15 cellular contexts compared by ENCODE assay signal in the genomic region with DNA sequence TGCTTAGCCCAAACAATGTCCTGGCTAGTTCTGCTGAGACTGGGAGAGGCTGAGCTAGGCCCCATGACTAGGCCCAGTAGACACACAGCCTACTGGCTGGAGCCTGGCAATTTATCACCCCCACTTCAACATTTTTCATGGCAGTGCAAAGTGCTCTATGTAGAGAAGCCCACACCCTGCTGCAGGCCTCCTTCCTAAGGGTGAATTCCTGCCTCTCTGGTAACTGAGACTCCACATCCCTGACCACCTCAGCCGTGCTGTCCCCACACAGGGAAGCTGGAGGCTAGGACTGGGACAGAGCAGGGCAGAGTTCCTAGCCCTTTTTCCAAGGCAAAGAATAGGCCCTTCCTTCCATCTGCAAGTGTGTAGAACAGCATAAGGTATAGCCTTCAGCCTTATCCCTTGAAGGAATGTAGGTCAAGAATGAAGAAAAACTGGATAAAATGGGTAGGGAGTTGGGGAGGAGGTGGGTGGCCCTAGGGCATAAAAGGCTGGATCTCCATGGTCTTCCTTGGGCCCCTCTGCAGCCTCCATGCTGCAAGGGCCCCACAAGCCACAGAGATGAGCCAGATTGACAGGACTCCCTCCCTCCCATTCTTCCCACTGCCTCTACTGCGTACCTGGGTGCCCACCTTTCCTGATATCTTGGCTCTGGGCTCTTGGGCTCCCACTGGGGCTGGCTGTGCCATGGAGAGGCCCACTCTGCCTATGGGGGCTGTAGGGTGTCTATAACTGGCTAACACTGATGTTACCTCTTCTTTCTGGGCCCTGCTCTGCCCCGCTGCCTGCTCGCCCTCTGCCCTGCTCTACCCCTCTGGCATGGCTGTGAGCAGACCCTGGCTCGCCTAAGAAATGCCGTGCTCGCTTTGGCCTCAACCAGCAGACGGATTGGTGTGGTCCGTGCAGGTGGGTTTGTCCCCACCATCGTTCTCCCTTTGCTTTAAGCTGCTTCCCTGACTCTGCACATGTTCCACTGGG. TPM values are rescaled to one million over a fixed set of nuclear protein-coding genes. Genes with fewer than 3 reads are reported as not detected.
DNase-seq lines count a peak whose midpoint lies in the region; ATAC-seq, FAIRE-seq and TF ChIP-seq lines count a peak whose summit lies in the region.
"Had no signal": no experiment of that assay in that cellular context is flagged by ENCODE, and none has a peak within 500 bp of the region (broad histone marks: within the 10 kb centered on the region; RNA-seq: fewer than 3 reads in every experiment).

No MANE protein-coding gene starts in this region.

- no peak overlapping the region for H3K27ac ChIP-seq in GM12878 (ENCODE audit: control insufficient read depth, insufficient read depth)
- peak overlapping the region; percentile 69 for H3K27ac ChIP-seq in neutrophil
- H3K27ac ChIP-seq: 22Rv1 had no signal

- no peak overlapping the region for H3K4me2 ChIP-seq in GM12878 (ENCODE audit: control insufficient read depth, insufficient read depth)

- H4K20me1 ChIP-seq in GM12878 (ENCODE audit: control insufficient read depth, insufficient read depth), result no peaks in the 10 kb centered on the region

- H3K4me3 Mint-ChIP-seq in T-helper 2 cell treated with Interferon-gamma antibody and Interleukin-4, amounts not matched to agents 5 μg/mL and 100 μg/mL, for 36 hours, result no peak overlapping the region
- H3K4me3 Mint-ChIP-seq: WTC11 had no signal

- peak overlapping the region; percentile 50 for H3K27ac Mint-ChIP-seq in T-helper 2 cell treated with Interferon-gamma antibody and Interleukin-4, amounts not matched to agents 5 μg/mL and 100 μg/mL, for 36 hours
- H3K27ac Mint-ChIP-seq: WTC11 had no signal

- TF ChIP-seq POLR2A in GM12892 (IDR thresholded peaks at IDR 0.05; ENCODE audit: low read depth, low read length) (peak; percentile 19; the same call in 1 of the 2 replicates), GM12878 (IDR thresholded peaks at IDR 0.05; ENCODE audit: low read depth, low read length) (peak; percentile 63)

- CTCF ChIA-PET in GM12878 (lab: Yijun Ruan, JAX), result interaction anchor here (0.7 to 24.1 kb wide), 7 partner anchors 11 to 443 kb away, joined by 3 to 792 read pairs (median 5); no protein-coding TSS in a partner anchor

- H3K27me3 Mint-ChIP-seq in T-helper 2 cell treated with Interferon-gamma antibody and Interleukin-4, amounts not matched to agents 5 μg/mL and 100 μg/mL, for 36 hours (ENCODE audit: low read depth), result no peaks in the 10 kb centered on the region

- H3K36me3 Mint-ChIP-seq in T-helper 2 cell treated with Interferon-gamma antibody and Interleukin-4, amounts not matched to agents 5 μg/mL and 100 μg/mL, for 36 hours (ENCODE audit: low read depth), result peaks cover 35% of the 10 kb centered on the region

- no TSS peak for BruUV-seq in GM12878 (replicated peaks; lab: Mats Ljungman, UMichigan)

- peaks cover 34 to 42% of the 10 kb centered on the region in 2 experiments for H3K36me3 ChIP-seq in GM12878 (ENCODE audit: control insufficient read depth in 2 of 2, insufficient read depth in 2 of 2, low read length in 1 of 2)
- H3K36me3 ChIP-seq in neutrophil, result peaks cover 18% of the 10 kb centered on the region

- no peak for FAIRE-seq in GM12892 (lab: Jason Lieb, UNC)
- no peak for FAIRE-seq in GM12878 (lab: Jason Lieb, UNC)

- peaks cover 5% of the 10 kb centered on the region for H3K79me2 ChIP-seq in GM12878 (ENCODE audit: control insufficient read depth, insufficient read depth, low read length)

- POLR2A ChIA-PET in GM12878 (lab: Charles Lee), result interaction anchor here (1.1 to 11.0 kb wide), 4 partner anchors 12 to 114 kb away, joined by 3 to 102 read pairs (median 5); no protein-coding TSS in a partner anchor

- H2AFZ ChIP-seq in GM12878 (ENCODE audit: control insufficient read depth, low read depth, low read length), result no peak overlapping the region

- H3K27me3 ChIP-seq in GM12878 (replicated peaks in 1 of 2; ENCODE audit: control insufficient read depth in 2 of 2, insufficient read depth in 2 of 2, low read length in 1 of 2), result no peaks in the 10 kb centered on the region
- no peaks in the 10 kb centered on the region for H3K27me3 ChIP-seq in neutrophil

- SMC1A ChIA-PET in GM12878 (lab: Charles Lee; ENCODE audit: uncharacterized antibody, unreplicated experiment), result interaction anchor here (0.7 to 21.6 kb wide), 5 partner anchors 12 to 105 kb away, joined by 3 to 441 read pairs (median 3); no protein-coding TSS in a partner anchor

- ATAC-seq in GM12878 (no peak), HG02840 (IDR thresholded peaks at IDR 0.05; ENCODE audit: low FRiP score, unreplicated experiment) (no peak), GM18909 (IDR thresholded peaks at IDR 0.05; ENCODE audit: poor library complexity, unreplicated experiment) (no peak)
- ATAC-seq: sciatic nerve, WTC11 had no signal

- intact Hi-C loops in GM12878 (cut with micrococcal nuclease; ENCODE audit: unreplicated experiment), result no loop called here

- DNase-seq in T-helper 2 cell treated with Interferon-gamma antibody and Interleukin-4, amounts not matched to agents 5 μg/mL and 100 μg/mL, for 36 hours (ENCODE audit: low spot score), result no peak
- DNase-seq in T-helper 2 cell, result no peak
- DNase-seq in GM12892 (ENCODE audit: insufficient read length), result no peak
- no peak for DNase-seq in GM12878 (ENCODE audit: low read depth, low spot score)
- DNase-seq in NCI-H128 (lab: John Stamatoyannopoulos, UW; ENCODE audit: unreplicated experiment), result no peak
- DNase-seq: activated gamma-delta T cell, H7, KBM-7, NCI-H1417 treated with DMSO at 0.1 percent for 48 hours had no signal

- H3K9me3 Mint-ChIP-seq in T-helper 2 cell treated with Interferon-gamma antibody and Interleukin-4, amounts not matched to agents 5 μg/mL and 100 μg/mL, for 36 hours, result no peaks in the 10 kb centered on the region
- H3K9me3 Mint-ChIP-seq: WTC11 had no signal

- in situ Hi-C loops in GM12878 (cut with MboI), result no loop called here

- H3K4me3 ChIP-seq in GM12878, result no peak overlapping the region
- H3K4me3 ChIP-seq in neutrophil (ENCODE audit: low read depth in 1 of 2, low read length in 1 of 2), result no peak overlapping the region

- TF ChIP-seq RAD21 in GM12878 (IDR thresholded peaks at IDR 0.05; ENCODE audit: insufficient read depth, low read depth, low read length), result no peak

- H3K9ac ChIP-seq in GM12878 (ENCODE audit: control insufficient read depth, insufficient read depth, low read length), result no peak overlapping the region

- no peak for TF ChIP-seq EP300 in GM12878 (IDR thresholded peaks at IDR 0.05; ENCODE audit: borderline replicate concordance in 1 of 2, control insufficient read depth in 1 of 2, low read depth in 2 of 2, low read length in 2 of 2)

- RAD21 ChIA-PET in GM12878 (lab: Charles Lee; ENCODE audit: unreplicated experiment), result interaction anchor here (0.9 to 12.6 kb wide), 8 partner anchors 10 to 103 kb away, joined by 3 to 200 read pairs (median 10); no protein-coding TSS in a partner anchor

- H3K4me1 ChIP-seq in GM12878 (ENCODE audit: control insufficient read depth, insufficient read depth, low read length), result peaks cover 21% of the 10 kb centered on the region
- peaks cover 49 to 53% of the 10 kb centered on the region in 2 experiments for H3K4me1 ChIP-seq in neutrophil (ENCODE audit: control insufficient read depth in 1 of 2, insufficient read depth in 1 of 2, low read depth in 1 of 2, low read length in 1 of 2)

- H3K9me3 ChIP-seq in GM12878 (replicated peaks; ENCODE audit: control insufficient read depth, insufficient read depth, low read length) (no peaks in the 10 kb centered on the region), neutrophil (no peaks in the 10 kb centered on the region)

- WGBS in GM12878 (ENCODE audit: insufficient coverage, insufficient replicate concordance, low lambda C conversion rate, missing lambda C conversion rate), result 93% methylated on average over 10 of the region's 10 CpGs

- peaks cover 14% of the 10 kb centered on the region for H3K4me1 Mint-ChIP-seq in T-helper 2 cell treated with Interferon-gamma antibody and Interleukin-4, amounts not matched to agents 5 μg/mL and 100 μg/mL, for 36 hours (ENCODE audit: low read depth)

- no peak for TF ChIP-seq CTCF in GM12878 (IDR thresholded peaks at IDR 0.05 in 2 of 3, conservative IDR thresholded peaks at IDR 0.05 in 1 of 3; ENCODE audit: control insufficient read depth in 2 of 3, extremely low read depth in 1 of 3, insufficient read depth in 1 of 3, low read depth in 3 of 3, low read length in 3 of 3)
- TF ChIP-seq CTCF in neutrophil (IDR thresholded peaks at IDR 0.05), result no peak

RNA-seq across cellular contexts. Expression of gene TCF7, which starts 29.8 kb away (rescaled TPM):
- 39.3 TPM for polyA plus RNA-seq in GM12892 (2012; ENCODE audit: missing spikeins)
- 344 and 364 TPM in 2 replicates for total RNA-seq in GM12878 (2013; cell fraction: nucleolus; rRNA removed)
- 19.6 and 21.6 TPM in 2 replicates for total RNA-seq in GM12878 (2014; rRNA removed)
- total RNA-seq in GM12878 (2014; rRNA removed; fragmentation: Illumina TruSeq; extraction: Trizol), result 23.3 and 24.0 TPM in 2 replicates
- 60.2 and 63.5 TPM in 2 replicates for total RNA-seq in GM12878 (2021)
- 26.0 TPM for polyA plus RNA-seq in GM12878 (2011; ENCODE audit: low read depth)
- polyA plus RNA-seq in GM12878 (2011; rRNA removed), result 20.5 and 34.6 TPM in 2 replicates
- 27.6 and 32.9 TPM in 2 replicates for polyA plus RNA-seq in GM12878 (2011; cell fraction: cytosol; rRNA removed)
- 62.1 and 64.0 TPM in 2 replicates for polyA plus RNA-seq in GM12878 (2011; cell fraction: nucleus; rRNA removed)
- polyA plus RNA-seq in GM12878 (2012), result 52.2 and 55.4 TPM in 2 replicates
- 44.1 and 59.3 TPM in 2 replicates for polyA plus RNA-seq in GM12878 (2014; fragmentation: Illumina TruSeq; extraction: Trizol)
- polyA plus RNA-seq in GM12878 (2014; fragmentation: Nextera tagmentation; extraction: Ambion mirVana), result 10 to 100 TPM in 1 of 2 experiments, 1 to 10 TPM in 1; 10.0 to 13.2 TPM
- polyA plus RNA-seq in GM12878 (2014; rRNA removed), result 29.0 and 37.6 TPM in 2 replicates
- 10 to 100 TPM; 22.7 to 23.2 TPM for polyA plus RNA-seq in GM12878 (2016; fragmentation: Nextera tagmentation; extraction: Ambion mirVana)
- 52.8 and 74.5 TPM in 2 replicates for polyA minus RNA-seq in GM12878 (2011; rRNA and poly(A)+ RNA removed)
- polyA minus RNA-seq in GM12878 (2011; cell fraction: cytosol; rRNA and poly(A)+ RNA removed), result 25.0 and 25.4 TPM in 2 replicates
- 60.7 and 103 TPM in 2 replicates for polyA minus RNA-seq in GM12878 (2011; cell fraction: nucleus; rRNA and poly(A)+ RNA removed)

RNA-seq across cellular contexts. Expression of gene SKP1, which starts 32.5 kb away (rescaled TPM):
- polyA plus RNA-seq in GM12892 (2012; ENCODE audit: missing spikeins), result 557 TPM
- total RNA-seq in GM12878 (2013; cell fraction: nucleolus; rRNA removed), result 141 and 142 TPM in 2 replicates
- total RNA-seq in GM12878 (2014; rRNA removed), result 100 and 114 TPM in 2 replicates
- 404 and 421 TPM in 2 replicates for total RNA-seq in GM12878 (2014; rRNA removed; fragmentation: Illumina TruSeq; extraction: Trizol)
- total RNA-seq in GM12878 (2021), result 202 and 204 TPM in 2 replicates
- 197 TPM for polyA plus RNA-seq in GM12878 (2011; ENCODE audit: low read depth)
- 351 and 383 TPM in 2 replicates for polyA plus RNA-seq in GM12878 (2011; rRNA removed)
- 151 TPM in 2 replicates for polyA plus RNA-seq in GM12878 (2011; cell fraction: cytosol; rRNA removed)
- polyA plus RNA-seq in GM12878 (2011; cell fraction: nucleus; rRNA removed), result 163 and 175 TPM in 2 replicates
- 274 and 324 TPM in 2 replicates for polyA plus RNA-seq in GM12878 (2012)
- polyA plus RNA-seq in GM12878 (2014; fragmentation: Illumina TruSeq; extraction: Trizol), result 617 and 795 TPM in 2 replicates
- polyA plus RNA-seq in GM12878 (2014; fragmentation: Nextera tagmentation; extraction: Ambion mirVana), result 1,000 to 10,000 TPM; 1,587 to 1,686 TPM
- 305 and 398 TPM in 2 replicates for polyA plus RNA-seq in GM12878 (2014; rRNA removed)
- polyA plus RNA-seq in GM12878 (2016; fragmentation: Nextera tagmentation; extraction: Ambion mirVana), result 100 to 1,000 TPM; 868 to 919 TPM
- polyA minus RNA-seq in GM12878 (2011; rRNA and poly(A)+ RNA removed), result 121 and 212 TPM in 2 replicates
- 60.8 and 63.6 TPM in 2 replicates for polyA minus RNA-seq in GM12878 (2011; cell fraction: cytosol; rRNA and poly(A)+ RNA removed)
- 32.6 and 47.6 TPM in 2 replicates for polyA minus RNA-seq in GM12878 (2011; cell fraction: nucleus; rRNA and poly(A)+ RNA removed)
